In the genomic region with DNA sequence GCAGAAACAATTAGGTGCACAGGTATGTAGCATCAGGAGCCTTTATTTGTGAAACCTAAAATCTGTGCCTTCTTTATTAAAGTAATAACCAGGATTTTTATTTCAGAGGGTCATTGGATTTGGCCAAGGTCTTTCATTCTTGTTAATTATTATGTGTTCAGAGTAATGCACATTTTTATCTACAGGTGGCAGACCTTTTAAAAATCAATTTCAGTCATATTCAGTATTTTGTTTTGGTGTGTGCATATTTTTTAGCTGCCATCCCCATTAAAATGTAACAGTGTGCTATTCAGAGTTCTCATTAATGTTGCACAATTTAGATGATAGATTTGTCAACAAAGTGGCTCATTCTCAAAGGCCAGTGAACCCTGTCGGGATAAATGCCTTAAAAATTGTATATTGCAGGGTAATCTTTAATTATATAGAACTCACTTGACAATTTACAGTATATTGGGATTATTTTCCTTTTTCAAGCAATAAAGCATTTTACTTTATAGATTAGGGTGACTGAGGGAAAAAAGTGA, we compare ENCODE assay signal across 27 cellular contexts.
A peak's percentile ranks its signal among the peaks of the same experiment; 100 is the strongest.
DNase-seq lines count a peak whose midpoint lies in the region; ATAC-seq and TF ChIP-seq lines count a peak whose summit lies in the region.
"Had no signal": no experiment of that assay in that cellular context is flagged by ENCODE, and none has a peak within 500 bp of the region (broad histone marks: within the 10 kb centered on the region; RNA-seq: fewer than 3 reads in every experiment).

No MANE protein-coding gene starts in this region.

- H3K9me3 ChIP-seq in OCI-LY7 (ENCODE audit: low read length) = no peaks in the 10 kb centered on the region
- H3K9me3 ChIP-seq: adrenal gland, breast epithelium, thyroid gland had no signal

- H3K79me2 ChIP-seq in OCI-LY7 (ENCODE audit: insufficient read depth, low read depth, low read length) = no peaks in the 10 kb centered on the region

- no peaks in the 10 kb centered on the region for H3K9me2 ChIP-seq in OCI-LY7 (ENCODE audit: insufficient read depth, low read length)

- H3K27ac Mint-ChIP-seq in activated naive CD4-positive, alpha-beta T cell treated with anti-CD3 and anti-CD28 coated beads for 36 hours = no peak overlapping the region
- no peak overlapping the region for H3K27ac Mint-ChIP-seq in stimulated activated effector memory CD8-positive, alpha-beta T cell treated with anti-CD3 and anti-CD28 coated beads, Interleukin-12 subunit alpha, Interleukin-12 subunit beta, amount 100 ng/mL, for 72 hours
- H3K27ac Mint-ChIP-seq: activated CD8-positive, alpha-beta T cell treated with anti-CD3 and anti-CD28 coated beads, Interleukin-2, amount 10 ng/mL, durations not matched to agents 7 days and 5 days; CD8-positive, alpha-beta memory T cell; stimulated activated naive CD8-positive, alpha-beta T cell treated with anti-CD3 and anti-CD28 coated beads, Interleukin-15, Interleukin-2, amounts not matched to agents 100 ng/mL and 50 ng/mL, for 24 hours had no signal

- no peaks in the 10 kb centered on the region for H3K9me3 Mint-ChIP-seq in activated naive CD4-positive, alpha-beta T cell treated with anti-CD3 and anti-CD28 coated beads for 36 hours
- peaks cover 2% of the 10 kb centered on the region for H3K9me3 Mint-ChIP-seq in stimulated activated effector memory CD8-positive, alpha-beta T cell treated with anti-CD3 and anti-CD28 coated beads, Interleukin-12 subunit alpha, Interleukin-12 subunit beta, amount 100 ng/mL, for 72 hours
- H3K9me3 Mint-ChIP-seq: CD8-positive, alpha-beta memory T cell had no signal

- TF ChIP-seq CTCF in OCI-LY7 (conservative IDR thresholded peaks at IDR 0.05; ENCODE audit: low read length) = 0 out of 2 replicates have a peak, but pooled peaks have one; percentile 37
- peak; percentile 43 for TF ChIP-seq CTCF in foreskin keratinocyte (conservative IDR thresholded peaks at IDR 0.05)

- CTCF ChIA-PET in OCI-LY7 (lab: Charles Lee; ENCODE audit: unreplicated experiment) = no interaction called here
- CTCF ChIA-PET in activated naive CD4-positive, alpha-beta T cell treated with anti-CD3 and anti-CD28 coated beads for 36 hours (lab: Charles Lee) = no interaction called here

- H3K4me1 Mint-ChIP-seq in activated naive CD4-positive, alpha-beta T cell treated with anti-CD3 and anti-CD28 coated beads for 36 hours (ENCODE audit: low read depth) = no peaks in the 10 kb centered on the region
- H3K4me1 Mint-ChIP-seq in stimulated activated effector memory CD8-positive, alpha-beta T cell treated with anti-CD3 and anti-CD28 coated beads, Interleukin-12 subunit alpha, Interleukin-12 subunit beta, amount 100 ng/mL, for 72 hours = no peaks in the 10 kb centered on the region
- H3K4me1 Mint-ChIP-seq: CD8-positive, alpha-beta memory T cell had no signal

- DNase-seq in HT-29 (ENCODE audit: low spot score) (peak; percentile 16), OCI-LY7 (ENCODE audit: low spot score) (no peak), foreskin keratinocyte (no peak), renal cortical epithelial cell (ENCODE audit: low read depth) (peak; percentile 9), midbrain (lab: John Stamatoyannopoulos, UW) (no peak)
- DNase-seq in activated naive CD4-positive, alpha-beta T cell treated with anti-CD3 and anti-CD28 coated beads for 36 hours = no peak
- no peak for DNase-seq in stimulated activated effector memory CD8-positive, alpha-beta T cell treated with anti-CD3 and anti-CD28 coated beads, Interleukin-12 subunit alpha, Interleukin-12 subunit beta, amount 100 ng/mL, for 72 hours (ENCODE audit: low spot score in 2 of 2)
- DNase-seq: activated CD4-positive, alpha-beta T cell treated with anti-CD3 and anti-CD28 coated beads for 1 hour; activated CD8-positive, alpha-beta T cell treated with anti-CD3 and anti-CD28 coated beads, Interleukin-2, amount 10 ng/mL, durations not matched to agents 7 days and 5 days; activated gamma-delta T cell treated with Interleukin-2 at 50 U/mL for 16 hours; activated T-cell treated with anti-CD3 and anti-CD28 coated beads, Interleukin-2, amount 50 U/mL, for 1 hour; adrenal gland; AML-193; CD8-positive, alpha-beta memory T cell; cortex of kidney; DMS79; foreskin fibroblast; Kasumi-1; NCI-H524 treated with DMSO at 0.1 percent for 48 hours; retina; stimulated activated CD4-positive, alpha-beta T cell treated with anti-CD3 and anti-CD28 coated beads, Interleukin-12 subunit alpha, Interleukin-12 subunit beta, amount 100 ng/mL, for 4 hours; stimulated activated CD4-positive, alpha-beta T cell treated with anti-CD3 and anti-CD28 coated beads, Interleukin-4, amount 100 ng/mL, for 4 hours; SW 1271; thyroid gland had no signal

- no peaks in the 10 kb centered on the region for H4K20me1 ChIP-seq in OCI-LY7 (ENCODE audit: insufficient read depth, low read length)

- H3K4me2 ChIP-seq in OCI-LY7 (ENCODE audit: low read length) = no peak overlapping the region

- no peaks in the 10 kb centered on the region for H3K27me3 Mint-ChIP-seq in activated naive CD4-positive, alpha-beta T cell treated with anti-CD3 and anti-CD28 coated beads for 36 hours (ENCODE audit: low read depth)
- H3K27me3 Mint-ChIP-seq: CD8-positive, alpha-beta memory T cell; stimulated activated naive CD8-positive, alpha-beta T cell treated with anti-CD3 and anti-CD28 coated beads, Interleukin-15, Interleukin-2, amounts not matched to agents 100 ng/mL and 50 ng/mL, for 24 hours had no signal

- no peaks in the 10 kb centered on the region for H3K4me1 ChIP-seq in OCI-LY7 (ENCODE audit: insufficient read depth, low read length, poor library complexity, severe bottlenecking)
- H3K4me1 ChIP-seq in foreskin keratinocyte = no peaks in the 10 kb centered on the region
- H3K4me1 ChIP-seq: adrenal gland, breast epithelium, thyroid gland had no signal

- intact Hi-C loops in OCI-LY7 (cut with micrococcal nuclease; ENCODE audit: unreplicated experiment) = no loop called here
- intact Hi-C loops in activated naive CD4-positive, alpha-beta T cell treated with anti-CD3 and anti-CD28 coated beads for 36 hours (cut with micrococcal nuclease) = no loop called here

- H3K36me3 ChIP-seq in OCI-LY7 (ENCODE audit: insufficient read depth, low read length) = no peaks in the 10 kb centered on the region
- H3K36me3 ChIP-seq: adrenal gland, breast epithelium, thyroid gland had no signal

- no peaks in the 10 kb centered on the region for H3K36me3 Mint-ChIP-seq in activated naive CD4-positive, alpha-beta T cell treated with anti-CD3 and anti-CD28 coated beads for 36 hours (ENCODE audit: low read depth)
- H3K36me3 Mint-ChIP-seq in stimulated activated effector memory CD8-positive, alpha-beta T cell treated with anti-CD3 and anti-CD28 coated beads, Interleukin-12 subunit alpha, Interleukin-12 subunit beta, amount 100 ng/mL, for 72 hours = no peaks in the 10 kb centered on the region
- H3K36me3 Mint-ChIP-seq: CD8-positive, alpha-beta memory T cell had no signal

- no peak overlapping the region for H3K4me3 ChIP-seq in OCI-LY7 (ENCODE audit: low read depth, low read length, poor library complexity, severe bottlenecking)
- H3K4me3 ChIP-seq: adrenal gland, breast epithelium, thyroid gland had no signal

- no peak overlapping the region for H2AFZ ChIP-seq in OCI-LY7 (ENCODE audit: low read length)

- no peak overlapping the region for H3K27ac ChIP-seq in OCI-LY7 (ENCODE audit: low read depth, low read length, poor library complexity, severe bottlenecking)
- no peak overlapping the region for H3K27ac ChIP-seq in foreskin keratinocyte
- H3K27ac ChIP-seq: adrenal gland, breast epithelium, thyroid gland had no signal

- BruUV-seq in OCI-LY7 (replicated peaks; lab: Mats Ljungman, UMichigan) = no TSS peak

- POLR2A ChIA-PET in OCI-LY7 (lab: Charles Lee) = no interaction called here

- no peak for ATAC-seq in foreskin keratinocyte
- ATAC-seq in stimulated activated effector memory CD8-positive, alpha-beta T cell treated with anti-CD3 and anti-CD28 coated beads, Interleukin-12 subunit alpha, Interleukin-12 subunit beta, amount 100 ng/mL, for 72 hours = no peak
- ATAC-seq: activated CD8-positive, alpha-beta T cell treated with anti-CD3 and anti-CD28 coated beads, Interleukin-2, amount 10 ng/mL, durations not matched to agents 7 days and 5 days; Right ventricle myocardium inferior had no signal

- no peaks in the 10 kb centered on the region for H3K27me3 ChIP-seq in foreskin keratinocyte
- H3K27me3 ChIP-seq: adrenal gland, breast epithelium, thyroid gland had no signal

- H3K4me3 Mint-ChIP-seq in activated naive CD4-positive, alpha-beta T cell treated with anti-CD3 and anti-CD28 coated beads for 36 hours = no peak overlapping the region
- H3K4me3 Mint-ChIP-seq in stimulated activated effector memory CD8-positive, alpha-beta T cell treated with anti-CD3 and anti-CD28 coated beads, Interleukin-12 subunit alpha, Interleukin-12 subunit beta, amount 100 ng/mL, for 72 hours = no peak overlapping the region
- H3K4me3 Mint-ChIP-seq: activated CD8-positive, alpha-beta T cell treated with anti-CD3 and anti-CD28 coated beads, Interleukin-2, amount 10 ng/mL, durations not matched to agents 7 days and 5 days; CD8-positive, alpha-beta memory T cell; stimulated activated naive CD8-positive, alpha-beta T cell treated with anti-CD3 and anti-CD28 coated beads, Interleukin-15, Interleukin-2, amounts not matched to agents 100 ng/mL and 50 ng/mL, for 24 hours had no signal

Comparison
In these comparisons a context has a peak if more than half of its experiments do, and no peak if none do; other contexts are left out.
1. DNase-seq: peak in HT-29 (single experiment) and renal cortical epithelial cell (single experiment); none in OCI-LY7 (single experiment), foreskin keratinocyte (0 of 2), midbrain (single experiment), activated naive CD4-positive, alpha-beta T cell treated with anti-CD3 and anti-CD28 coated beads for 36 hours (single experiment) and stimulated activated effector memory CD8-positive, alpha-beta T cell treated with anti-CD3 and anti-CD28 coated beads, Interleukin-12 subunit alpha, Interleukin-12 subunit beta, amount 100 ng/mL, for 72 hours (0 of 2).